In genomic region chr14:63717704-63718103, GRCh38 we compare ENCODE assay signal across 1 cellular context.
A peak's percentile ranks its signal among the peaks of the same experiment; 100 is the strongest.
TF ChIP-seq lines count a peak whose summit lies in the region.

No MANE protein-coding gene starts in this region.

TF ChIP-seq in HEK293, 187 proteins besides CTCF, POLR2A, EP300 and RAD21 (continued from another document):
- TF ChIP-seq ZNF692 (tag by site-specific recombination; IDR thresholded peaks at IDR 0.05) = no peak
- no peak for TF ChIP-seq ZNF354C (tag by site-specific recombination; IDR thresholded peaks at IDR 0.05; ENCODE audit: borderline replicate concordance, low read depth)
- TF ChIP-seq ZNF626 (tag by site-specific recombination; IDR thresholded peaks at IDR 0.05) = peak; percentile 84; the same call in 1 of the 2 replicates
- no peak for TF ChIP-seq ZBTB26 (tag by site-specific recombination; optimal IDR thresholded peaks at IDR 0.05)
- TF ChIP-seq ZNF621 (tag by site-specific recombination; IDR thresholded peaks at IDR 0.05) = no peak
- TF ChIP-seq OSR2 (tag by site-specific recombination; IDR thresholded peaks at IDR 0.05) = no peak
- no peak for TF ChIP-seq ZNF366 (tag by site-specific recombination; conservative IDR thresholded peaks at IDR 0.05)
- no peak for TF ChIP-seq ZNF518A (tag by site-specific recombination; conservative IDR thresholded peaks at IDR 0.05; ENCODE audit: low read depth)
